8 cellular contexts compared by ENCODE assay signal in genomic region chr5:138468133-138468965, GRCh38. TPM values are rescaled to one million over a fixed set of nuclear protein-coding genes. Genes with fewer than 3 reads are reported as not detected.
A peak's percentile ranks its signal among the peaks of the same experiment; 100 is the strongest.
DNase-seq lines count a peak whose midpoint lies in the region; ATAC-seq and TF ChIP-seq lines count a peak whose summit lies in the region.

No MANE protein-coding gene starts in this region.

- CTCF ChIA-PET in activated CD4-positive, alpha-beta memory T cell treated with anti-CD3 and anti-CD28 coated beads, Interleukin-2, amount 10 ng/mL, durations not matched to agents 7 days and 5 days (lab: Charles Lee): no interaction called here

- H3K27me3 ChIP-seq in subcutaneous abdominal adipose tissue (ENCODE audit: control insufficient read depth in 5 of 5, insufficient read depth in 4 of 5, low read length in 5 of 5) (peaks cover 0 to 23% (median 0%) of the 10 kb centered on the region in 5 donors), SJCRH30 (no peaks in the 10 kb centered on the region)

- H3K36me3 Mint-ChIP-seq in activated CD4-positive, alpha-beta memory T cell treated with anti-CD3 and anti-CD28 coated beads, Interleukin-2, amount 10 ng/mL, durations not matched to agents 7 days and 5 days (ENCODE audit: low read depth): peaks cover 13% of the 10 kb centered on the region
- H3K36me3 Mint-ChIP-seq in glutamatergic neuron (ENCODE audit: unreplicated experiment): peaks cover 5% of the 10 kb centered on the region

- peak overlapping the region; percentile 9 for H3K4me3 Mint-ChIP-seq in activated CD4-positive, alpha-beta memory T cell treated with anti-CD3 and anti-CD28 coated beads, Interleukin-2, amount 10 ng/mL, durations not matched to agents 7 days and 5 days
- H3K4me3 Mint-ChIP-seq in glutamatergic neuron (ENCODE audit: unreplicated experiment): peak overlapping the region; percentile 18

- H3K27me3 Mint-ChIP-seq in activated CD4-positive, alpha-beta memory T cell treated with anti-CD3 and anti-CD28 coated beads, Interleukin-2, amount 10 ng/mL, durations not matched to agents 7 days and 5 days: peaks cover 24% of the 10 kb centered on the region
- peaks cover 15% of the 10 kb centered on the region for H3K27me3 Mint-ChIP-seq in glutamatergic neuron (ENCODE audit: unreplicated experiment)

- no peak overlapping the region for H3K27ac Mint-ChIP-seq in activated CD4-positive, alpha-beta memory T cell treated with anti-CD3 and anti-CD28 coated beads, Interleukin-2, amount 10 ng/mL, durations not matched to agents 7 days and 5 days
- no peak overlapping the region for H3K27ac Mint-ChIP-seq in glutamatergic neuron (ENCODE audit: unreplicated experiment)

- DNase-seq in activated T-cell treated with anti-CD3 and anti-CD28 coated beads for 1 hour (ENCODE audit: low read depth): peak; percentile 61
- DNase-seq in activated T-cell treated with anti-CD3 and anti-CD28 coated beads for 4 hours: no peak
- DNase-seq in activated CD4-positive, alpha-beta memory T cell treated with anti-CD3 and anti-CD28 coated beads, Interleukin-2, amount 10 ng/mL, durations not matched to agents 7 days and 5 days: no peak
- DNase-seq in glutamatergic neuron: no peak
- no peak for DNase-seq in SJCRH30
- no peak for DNase-seq in OCI-M2 (lab: John Stamatoyannopoulos, UW; ENCODE audit: unreplicated experiment)

- H3K27ac ChIP-seq in subcutaneous abdominal adipose tissue (ENCODE audit: low read depth, low read length) (peak overlapping the region; percentile 14), SJCRH30 (no peak overlapping the region)

- H3K4me3 ChIP-seq in subcutaneous abdominal adipose tissue (ENCODE audit: low read depth in 1 of 5, low read length in 5 of 5) (peak overlapping the region; percentile 70 to 98 (median 86)), SJCRH30 (no peak overlapping the region)

- no peak for ATAC-seq in GM21390 (IDR thresholded peaks at IDR 0.05; ENCODE audit: unreplicated experiment)

- POLR2A ChIA-PET in activated CD4-positive, alpha-beta memory T cell treated with anti-CD3 and anti-CD28 coated beads, Interleukin-2, amount 10 ng/mL, durations not matched to agents 7 days and 5 days (lab: Charles Lee): no interaction called here

- no peak for TF ChIP-seq CTCF in glutamatergic neuron (IDR thresholded peaks at IDR 0.05; ENCODE audit: partially characterized antibody, unreplicated experiment)

- peak overlapping the region in 3 of 5 donors; percentile 10 to 80 (median 59) for H3K9ac ChIP-seq in subcutaneous abdominal adipose tissue (ENCODE audit: low read length in 5 of 5)

- H3K4me1 Mint-ChIP-seq in activated CD4-positive, alpha-beta memory T cell treated with anti-CD3 and anti-CD28 coated beads, Interleukin-2, amount 10 ng/mL, durations not matched to agents 7 days and 5 days: peaks cover 19% of the 10 kb centered on the region
- H3K4me1 Mint-ChIP-seq in glutamatergic neuron (ENCODE audit: low read depth, unreplicated experiment): no peaks in the 10 kb centered on the region

- H3K9me3 Mint-ChIP-seq in activated CD4-positive, alpha-beta memory T cell treated with anti-CD3 and anti-CD28 coated beads, Interleukin-2, amount 10 ng/mL, durations not matched to agents 7 days and 5 days: no peaks in the 10 kb centered on the region
- H3K9me3 Mint-ChIP-seq in glutamatergic neuron (ENCODE audit: unreplicated experiment): peaks cover 5% of the 10 kb centered on the region

- no peaks in the 10 kb centered on the region for H3K9me3 ChIP-seq in subcutaneous abdominal adipose tissue (ENCODE audit: control insufficient read depth in 5 of 5, low read length in 5 of 5)
- H3K9me3 ChIP-seq in SJCRH30 (replicated peaks): no peaks in the 10 kb centered on the region

- H3K36me3 ChIP-seq in subcutaneous abdominal adipose tissue (ENCODE audit: control insufficient read depth in 5 of 5, insufficient read depth in 5 of 5, low read length in 5 of 5) (peaks cover 0 to 23% (median 17%) of the 10 kb centered on the region in 5 donors), SJCRH30 (no peaks in the 10 kb centered on the region)

- H3K4me1 ChIP-seq in subcutaneous abdominal adipose tissue (ENCODE audit: control insufficient read depth in 5 of 5, insufficient read depth in 5 of 5, low read length in 5 of 5) (peaks cover 13 to 38% (median 29%) of the 10 kb centered on the region in 5 donors), SJCRH30 (no peaks in the 10 kb centered on the region; the same call in 1 of the 2 replicates)

RNA-seq across cellular contexts. Expression of gene EGR1, which starts 3.1 kb away (rescaled TPM):
- total RNA-seq in activated CD4-positive, alpha-beta memory T cell treated with anti-CD3 and anti-CD28 coated beads, Interleukin-2, amount 10 ng/mL, durations not matched to agents 7 days and 5 days: 10 to 100 TPM; 21.0 to 21.6 TPM
- 1.3 TPM for total RNA-seq in glutamatergic neuron (ENCODE audit: unreplicated experiment)
- total RNA-seq in SJCRH30 (2014; rRNA removed; shearing (Covaris generic)): 2.0 TPM in 2 replicates

RNA-seq across cellular contexts. Expression of gene REEP2, which starts 29.5 kb away (rescaled TPM):
- total RNA-seq in activated CD4-positive, alpha-beta memory T cell treated with anti-CD3 and anti-CD28 coated beads, Interleukin-2, amount 10 ng/mL, durations not matched to agents 7 days and 5 days: 1 to 10 TPM in 1 of 2 experiments, under 1 TPM in 1; 0.76 to 1.1 TPM
- 232 TPM for total RNA-seq in glutamatergic neuron (ENCODE audit: unreplicated experiment)
- total RNA-seq in SJCRH30 (2014; rRNA removed; shearing (Covaris generic)): 4.9 and 8.5 TPM in 2 replicates

Comparison
In these comparisons a context has a peak if more than half of its experiments do, and no peak if none do; other contexts are left out.
1. RNA of gene REEP2, which starts 29.5 kb away (total RNA-seq): 232 TPM in glutamatergic neuron (single experiment); 4.9 to 8.5 TPM in SJCRH30 and 0.76 to 1.1 TPM in activated CD4-positive, alpha-beta memory T cell treated with anti-CD3 and anti-CD28 coated beads, Interleukin-2, amount 10 ng/mL, durations not matched to agents 7 days and 5 days; every median in the first group is over 10 times any median in the second.